ENCODE assay signal across 7 cellular contexts in the genomic region with DNA sequence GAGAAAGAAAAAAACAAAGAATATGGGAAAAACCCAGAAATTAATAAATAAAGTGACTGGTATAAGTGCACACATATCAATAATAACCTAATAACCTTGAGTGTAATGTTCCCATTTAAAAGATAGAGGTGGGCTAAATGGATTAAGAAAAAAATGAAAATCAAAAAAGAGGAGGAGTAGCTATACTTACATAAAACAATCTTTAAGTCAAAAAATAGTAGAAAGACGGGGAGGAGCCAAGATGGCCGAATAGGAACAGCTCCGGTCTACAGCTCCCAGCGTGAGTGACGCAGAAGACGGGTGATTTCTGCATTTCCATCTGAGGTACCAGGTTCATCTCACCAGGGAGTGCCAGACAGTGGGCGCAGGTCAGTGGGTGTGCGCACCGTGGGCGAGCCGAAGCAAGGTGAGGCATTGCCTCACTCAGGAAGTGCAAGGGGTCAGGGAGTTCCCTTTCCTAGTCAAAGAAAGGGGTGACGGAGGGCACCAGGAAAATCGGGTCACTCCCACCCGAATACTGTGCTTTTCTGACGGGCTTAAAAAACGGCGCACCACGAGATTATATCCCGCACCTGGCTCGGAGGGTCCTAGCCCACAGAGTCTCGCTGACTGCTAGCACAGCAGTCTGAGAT.
DNase-seq lines count a peak whose midpoint lies in the region; ATAC-seq and TF ChIP-seq lines count a peak whose summit lies in the region.
"Not testable (repeated sequence)": the region's sequence is repeated elsewhere in the genome, so short reads cannot be mapped to it uniquely, and the experiment has no call there.

No MANE protein-coding gene starts in this region.

- not testable (repeated sequence) for H3K27me3 ChIP-seq in Panc1 (ENCODE audit: control insufficient read depth, insufficient read depth, low read length)

- H3K27me3 Mint-ChIP-seq in Calu3 (ENCODE audit: unreplicated experiment); WTC11 (ENCODE audit: low read depth): not testable (repeated sequence)

- TF ChIP-seq CTCF in Calu3 (IDR thresholded peaks at IDR 0.05; ENCODE audit: unreplicated experiment); Panc1 (IDR thresholded peaks at IDR 0.05); WTC11 (IDR thresholded peaks at IDR 0.05): not testable (repeated sequence)

- not testable (repeated sequence) for H3K9me3 ChIP-seq in Panc1 (ENCODE audit: control insufficient read depth, insufficient read depth, low read depth, low read length)

- H3K36me3 Mint-ChIP-seq in Calu3 (ENCODE audit: insufficient read depth, unreplicated experiment); WTC11: not testable (repeated sequence)

- not testable (repeated sequence) for H3K4me1 ChIP-seq in Panc1 (ENCODE audit: control insufficient read depth, insufficient read depth, low read length)

- peak overlapping the region; percentile 14 to 16; a peak in 2 of 4 replicates for H3K4me3 ChIP-seq in Panc1 (ENCODE audit: low read depth in 2 of 2, low read length in 2 of 2)

- not testable (repeated sequence) for H3K9me3 Mint-ChIP-seq in Calu3 (ENCODE audit: low read depth, unreplicated experiment)
- H3K9me3 Mint-ChIP-seq in WTC11 = peaks cover 21% of the 10 kb centered on the region

- not testable (repeated sequence) for H3K36me3 ChIP-seq in Panc1 (ENCODE audit: control insufficient read depth, insufficient read depth, low read length)

- CTCF ChIA-PET in Calu3 (lab: Charles Lee); Panc1 (lab: Charles Lee): not testable (repeated sequence)
- CTCF ChIA-PET in WTC11 (lab: Charles Lee) = interaction anchor here (1.0 kb wide), 1 partner anchor 394 kb away, joined by 3 read pairs; no protein-coding TSS in a partner anchor

- in situ Hi-C loops in Panc1 (cut with HindIII; ENCODE audit: low pct_unique_long_range_greater_than_20kb, low sequenced_read_pairs) = not testable (repeated sequence)

- H3K4me1 Mint-ChIP-seq in Calu3 (ENCODE audit: low read depth, unreplicated experiment); WTC11: not testable (repeated sequence)

- H3K27ac ChIP-seq in Panc1 (ENCODE audit: low read length) = not testable (repeated sequence)

- DNase-seq in Calu3 = peak; percentile 2
- DNase-seq in Panc1 (ENCODE audit: low read depth, low spot score); WTC11 (ENCODE audit: low spot score): not testable (repeated sequence)
- DNase-seq in activated CD8-positive, alpha-beta memory T cell treated with anti-CD3 and anti-CD28 coated beads, Interleukin-2, amount 50 U/mL, for 4 hours = peak; percentile 36
- DNase-seq in activated gamma-delta T cell (lab: John Stamatoyannopoulos, UW) = peak; percentile 56
- peak; percentile 16 for DNase-seq in effector CD4-positive, alpha-beta T cell
- DNase-seq in stimulated activated CD4-positive, alpha-beta T cell treated with anti-CD3 and anti-CD28 coated beads, Interleukin-4, amount 100 ng/mL, for 1 hour = peak; percentile 32

- ATAC-seq in Panc1, WTC11: not testable (repeated sequence)

- H3K27ac Mint-ChIP-seq in Calu3 (ENCODE audit: unreplicated experiment) (peak overlapping the region; percentile 61), WTC11 (peak overlapping the region; percentile 68; the same call in 1 of the 2 replicates)

- POLR2A ChIA-PET in Panc1 (lab: Charles Lee) = interaction anchor here (0.5 to 0.6 kb wide), 2 partner anchors 1429 to 1839 kb away, joined by 8 to 10 read pairs; no protein-coding TSS in a partner anchor
- POLR2A ChIA-PET in WTC11 (lab: Charles Lee) = not testable (repeated sequence)

- BruUV-seq in Calu3 (replicated peaks; lab: Mats Ljungman, UMichigan); Panc1 (replicated peaks; lab: Mats Ljungman, UMichigan): not testable (repeated sequence)

- H3K4me3 Mint-ChIP-seq in Calu3 (ENCODE audit: low read depth, unreplicated experiment) = peak overlapping the region; percentile 68
- not testable (repeated sequence) for H3K4me3 Mint-ChIP-seq in WTC11

- intact Hi-C loops in Calu3 (cut with micrococcal nuclease; ENCODE audit: unreplicated experiment); Panc1 (cut with micrococcal nuclease; ENCODE audit: unreplicated experiment): not testable (repeated sequence)
